Comparison of ENCODE assay signal across 18 cellular contexts in genomic region chr14:51816031-51816430, GRCh38.
"Had no signal": no experiment of that assay in that cellular context is flagged by ENCODE, and none has a peak within 500 bp of the region (broad histone marks: within the 10 kb centered on the region; RNA-seq: fewer than 3 reads in every experiment).

No MANE protein-coding gene starts in this region.

- H3K36me3 Mint-ChIP-seq: memory B cell; natural killer cell; stimulated activated effector memory CD8-positive, alpha-beta T cell treated with anti-CD3 and anti-CD28 coated beads, Interleukin-12 subunit alpha, Interleukin-12 subunit beta, amount 100 ng/mL, for 72 hours had no signal

- H3K9me3 Mint-ChIP-seq: natural killer cell; stimulated activated effector memory CD8-positive, alpha-beta T cell treated with anti-CD3 and anti-CD28 coated beads, Interleukin-12 subunit alpha, Interleukin-12 subunit beta, amount 100 ng/mL, for 72 hours had no signal

- H3K27ac Mint-ChIP-seq: memory B cell; natural killer cell; stimulated activated effector memory CD8-positive, alpha-beta T cell treated with anti-CD3 and anti-CD28 coated beads, Interleukin-12 subunit alpha, Interleukin-12 subunit beta, amount 100 ng/mL, for 72 hours had no signal

- DNase-seq: colonic mucosa; dermis blood vessel endothelial cell; effector memory CD4-positive, alpha-beta T cell; erythroblast; gastrocnemius medialis; head of caudate nucleus; kidney; natural killer cell; occipital lobe; right lobe of liver; small intestine; stimulated activated CD4-positive, alpha-beta T cell treated with anti-CD3 and anti-CD28 coated beads, Interleukin-1b, Interleukin-23, amount 100 ng/mL, for 48 hours; stimulated activated CD4-positive, alpha-beta T cell treated with anti-CD3 and anti-CD28 coated beads, Interleukin-4, amount 100 ng/mL, for 1 hour; stimulated activated naive CD4-positive, alpha-beta T cell treated with Interleukin-2 at 50 U/mL for 16 hours; stomach; thyroid gland had no signal

- H3K4me1 Mint-ChIP-seq: natural killer cell; stimulated activated effector memory CD8-positive, alpha-beta T cell treated with anti-CD3 and anti-CD28 coated beads, Interleukin-12 subunit alpha, Interleukin-12 subunit beta, amount 100 ng/mL, for 72 hours had no signal

- H3K4me3 Mint-ChIP-seq: memory B cell; natural killer cell; stimulated activated effector memory CD8-positive, alpha-beta T cell treated with anti-CD3 and anti-CD28 coated beads, Interleukin-12 subunit alpha, Interleukin-12 subunit beta, amount 100 ng/mL, for 72 hours had no signal
